29 cellular contexts compared by ENCODE assay signal in genomic region chr6:56156643-56157042, GRCh38.
A peak's percentile ranks its signal among the peaks of the same experiment; 100 is the strongest.
DNase-seq lines count a peak whose midpoint lies in the region; ATAC-seq and TF ChIP-seq lines count a peak whose summit lies in the region.
"Had no signal": no experiment of that assay in that cellular context is flagged by ENCODE, and none has a peak within 500 bp of the region (broad histone marks: within the 10 kb centered on the region; RNA-seq: fewer than 3 reads in every experiment).

No MANE protein-coding gene starts in this region.

- ATAC-seq in PC-3 (peak; percentile 40), mucosa of descending colon (no peak)
- ATAC-seq: gastroesophageal sphincter; stimulated activated memory B cell treated with anti-CD40 and anti-IgM and Interleukin-4, amounts not matched to agents 10 μg/mL and 1 μg/mL and 100 μg/mL, for 72 hours had no signal

- intact Hi-C loops in PC-3 (cut with micrococcal nuclease) (no loop called here), mucosa of descending colon (cut with DNase I, micrococcal nuclease) (no loop called here)

- peak overlapping the region; percentile 37; the same call in 1 of the 2 replicates for H3K4me2 ChIP-seq in PC-3 (ENCODE audit: low read length)
- peak overlapping the region; percentile 21 for H3K4me2 ChIP-seq in smooth muscle cell
- H3K4me2 ChIP-seq: neural progenitor cell had no signal

- CTCF ChIA-PET in PC-3 (lab: Charles Lee): no interaction called here

- H3K9ac ChIP-seq in PC-3 (ENCODE audit: low read length) (peak overlapping the region; percentile 8; the same call in 1 of the 2 replicates), smooth muscle cell (ENCODE audit: low read depth) (no peak overlapping the region)
- H3K9ac ChIP-seq: neural progenitor cell had no signal

- no peaks in the 10 kb centered on the region for H3F3A ChIP-seq in PC-3 (ENCODE audit: low read length, unreplicated experiment)
- no peaks in the 10 kb centered on the region for H3F3A ChIP-seq in smooth muscle cell (ENCODE audit: low read depth)

- TF ChIP-seq CTCF in PC-3 (conservative IDR thresholded peaks at IDR 0.05; ENCODE audit: low read depth, low read length) (no peak), epithelial cell of esophagus (IDR thresholded peaks at IDR 0.05; ENCODE audit: insufficient read depth, low read depth, low read length, missing control alignments) (no peak), smooth muscle cell (IDR thresholded peaks at IDR 0.05; ENCODE audit: borderline replicate concordance, insufficient read depth, poor library complexity, severe bottlenecking) (no peak), mucosa of descending colon (IDR thresholded peaks at IDR 0.05) (no peak)

- H3K4me3 ChIP-seq in PC-3 (ENCODE audit: low read length) (no peak overlapping the region), epithelial cell of esophagus (ENCODE audit: low read length) (no peak overlapping the region), smooth muscle cell (no peak overlapping the region), mucosa of descending colon (no peak overlapping the region)
- H3K4me3 ChIP-seq: esophagus muscularis mucosa, gastroesophageal sphincter, HAP-1, neural progenitor cell, Peyer's patch, sigmoid colon, upper lobe of left lung had no signal

- H3K27ac ChIP-seq in PC-3 (ENCODE audit: low read length) (peak overlapping the region; percentile 77), smooth muscle cell (ENCODE audit: low read depth) (no peak overlapping the region)
- H3K27ac ChIP-seq: esophagus muscularis mucosa, gastroesophageal sphincter, neural progenitor cell, Peyer's patch, sigmoid colon, upper lobe of left lung had no signal

- H3K27me3 ChIP-seq in PC-3 (ENCODE audit: low read length) (no peaks in the 10 kb centered on the region), smooth muscle cell (ENCODE audit: low read depth) (no peaks in the 10 kb centered on the region)
- H3K27me3 ChIP-seq: esophagus muscularis mucosa, gastroesophageal sphincter, neural progenitor cell, Peyer's patch, sigmoid colon, upper lobe of left lung had no signal

- H3K9me3 ChIP-seq in PC-3 (ENCODE audit: low read length): no peaks in the 10 kb centered on the region
- H3K9me3 ChIP-seq in smooth muscle cell (replicated peaks; ENCODE audit: low read depth): peaks cover 4% of the 10 kb centered on the region
- peaks cover 5% of the 10 kb centered on the region for H3K9me3 ChIP-seq in mucosa of descending colon
- H3K9me3 ChIP-seq: HAP-1 had no signal

- DNase-seq in H4 (ENCODE audit: low spot score) (peak; percentile 57), PC-3 (peak; percentile 73), epithelial cell of esophagus (ENCODE audit: low read depth) (peak; percentile 45), smooth muscle cell (lab: John Stamatoyannopoulos, UW; ENCODE audit: unreplicated experiment) (no peak), NCI-H345 (lab: John Stamatoyannopoulos, UW) (no peak), mucosa of descending colon (no peak)
- DNase-seq in activated naive CD4-positive, alpha-beta T cell treated with Interleukin-2 at 50 U/mL for 16 hours: no peak
- DNase-seq: activated B cell treated with CpG ODN at 0.5 μM for 24 hours; activated CD4-positive, alpha-beta T cell treated with anti-CD3 and anti-CD28 coated beads, Interleukin-2, amount 50 U/mL, for 4 hours; activated naive CD4-positive, alpha-beta T cell treated with anti-CD3 and anti-CD28 coated beads for 36 hours; amniotic stem cell; CD4-positive, alpha-beta T cell; cortex of kidney; hippocampal formation; KG1; NCI-H1436; NCI-H524; Peyer's patch; SIG-M5; sigmoid colon; stimulated activated CD4-positive, alpha-beta T cell treated with anti-CD3 and anti-CD28 coated beads, Interleukin-4, amount 100 ng/mL, for 4 hours; substantia nigra; T1000; upper lobe of left lung had no signal

- H4K20me1 ChIP-seq in PC-3 (ENCODE audit: low read length) (no peaks in the 10 kb centered on the region), smooth muscle cell (ENCODE audit: low read depth) (no peaks in the 10 kb centered on the region)

- H3K9me2 ChIP-seq in PC-3 (replicated peaks; ENCODE audit: low read length): no peaks in the 10 kb centered on the region

- H3K36me3 ChIP-seq in PC-3 (ENCODE audit: low read depth, low read length) (no peaks in the 10 kb centered on the region), smooth muscle cell (ENCODE audit: low read depth) (no peaks in the 10 kb centered on the region), mucosa of descending colon (ENCODE audit: low read depth) (no peaks in the 10 kb centered on the region)
- H3K36me3 ChIP-seq: HAP-1, neural progenitor cell, Peyer's patch, upper lobe of left lung had no signal

- POLR2A ChIA-PET in PC-3 (lab: Charles Lee; ENCODE audit: unreplicated experiment): no interaction called here

- WGBS in smooth muscle cell (ENCODE audit: low lambda C conversion rate): 25% methylated on average over 2 of the region's 2 CpGs

- H3K79me2 ChIP-seq in PC-3 (ENCODE audit: low read length) (no peaks in the 10 kb centered on the region), smooth muscle cell (ENCODE audit: low read depth) (no peaks in the 10 kb centered on the region)

- BruUV-seq in PC-3 (replicated peaks; lab: Mats Ljungman, UMichigan): no TSS peak

- H3K4me1 ChIP-seq in PC-3 (ENCODE audit: insufficient read depth, low read length): peaks cover 21% of the 10 kb centered on the region
- H3K4me1 ChIP-seq in smooth muscle cell (ENCODE audit: low read depth): no peaks in the 10 kb centered on the region
- H3K4me1 ChIP-seq in mucosa of descending colon (ENCODE audit: low read depth): no peaks in the 10 kb centered on the region
- H3K4me1 ChIP-seq: HAP-1, neural progenitor cell, Peyer's patch, sigmoid colon, upper lobe of left lung had no signal

- H2AFZ ChIP-seq in PC-3 (ENCODE audit: low read length): 0 out of 2 replicates have a peak overlapping the region, but pooled peaks have one; percentile 23
- H2AFZ ChIP-seq in smooth muscle cell (ENCODE audit: low read depth): peak overlapping the region; percentile 20
- H2AFZ ChIP-seq: neural progenitor cell had no signal

Comparison
In these comparisons a context has a peak if more than half of its experiments do, and no peak if none do; other contexts are left out.
1. DNase-seq: peak in H4 (single experiment), PC-3 (single experiment) and epithelial cell of esophagus (single experiment); none in smooth muscle cell (single experiment), activated naive CD4-positive, alpha-beta T cell treated with Interleukin-2 at 50 U/mL for 16 hours (single experiment), NCI-H345 (single experiment) and mucosa of descending colon (0 of 3).